Comparison of ENCODE assay signal across 9 cellular contexts in the genomic region with DNA sequence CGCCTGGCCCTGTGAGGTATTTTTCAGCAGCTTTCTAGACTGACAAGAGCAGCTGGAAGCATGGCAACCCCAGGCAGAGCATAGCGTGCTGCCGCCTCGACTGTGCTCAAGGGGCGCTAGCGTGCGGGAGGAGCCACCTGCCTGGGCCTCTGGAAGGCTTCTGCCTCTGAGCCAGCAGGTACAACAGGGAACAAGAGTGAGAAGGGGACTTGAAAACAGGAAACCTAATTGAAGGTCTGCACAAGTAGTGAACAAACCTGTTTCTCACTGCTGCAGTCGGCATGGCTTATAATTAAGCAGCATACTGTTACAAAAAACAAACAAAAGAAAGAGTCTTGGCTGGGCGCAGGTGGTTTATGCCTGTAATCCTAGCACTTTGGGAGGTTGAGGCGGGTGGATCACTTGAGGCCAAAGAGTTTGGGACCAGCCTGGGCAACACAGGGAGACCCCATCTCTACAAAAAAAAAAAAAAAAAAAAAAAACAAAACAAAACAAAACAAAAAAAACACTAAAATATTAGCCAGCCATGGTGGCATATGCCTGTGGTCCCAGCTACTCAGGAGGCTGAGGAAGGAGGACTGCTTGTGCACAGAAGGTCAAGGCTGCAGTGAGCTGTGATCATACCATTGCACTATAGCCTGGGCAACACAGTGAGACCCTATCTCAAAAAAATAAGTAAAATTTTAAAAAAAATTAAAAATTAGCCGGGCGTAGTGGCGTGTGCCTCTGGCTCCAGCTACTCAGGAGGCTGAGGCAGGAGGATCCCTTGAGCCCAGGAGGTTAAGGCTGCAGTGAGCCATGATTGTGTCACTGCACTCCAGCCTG. TPM values are rescaled to one million over a fixed set of nuclear protein-coding genes. Genes with fewer than 3 reads are reported as not detected.
DNase-seq lines count a peak whose midpoint lies in the region; ATAC-seq and TF ChIP-seq lines count a peak whose summit lies in the region.
"Had no signal": no experiment of that assay in that cellular context is flagged by ENCODE, and none has a peak within 500 bp of the region (broad histone marks: within the 10 kb centered on the region; RNA-seq: fewer than 3 reads in every experiment).

No MANE protein-coding gene starts in this region.

- intact Hi-C loops in activated B cell treated with CpG ODN at 0.5 μM for 24 hours (cut with micrococcal nuclease) (loop anchor here (1.0 kb wide), 1 partner anchor 95 kb away; no protein-coding TSS in a partner anchor), mucosa of descending colon (cut with DNase I, micrococcal nuclease) (no loop called here)

- no peaks in the 10 kb centered on the region for H3K27me3 Mint-ChIP-seq in activated B cell treated with CpG ODN at 0.5 μM for 24 hours
- H3K27me3 Mint-ChIP-seq: stimulated activated naive CD8-positive, alpha-beta T cell treated with anti-CD3 and anti-CD28 coated beads, Interleukin-15, Interleukin-2, amounts not matched to agents 100 ng/mL and 50 ng/mL, for 24 hours had no signal

- H3K4me3 ChIP-seq in GM06990 (replicated peaks; ENCODE audit: low read depth, low read length) (no peak overlapping the region), mucosa of descending colon (no peak overlapping the region)

- no peaks in the 10 kb centered on the region for H3K9me3 Mint-ChIP-seq in activated B cell treated with CpG ODN at 0.5 μM for 24 hours
- H3K9me3 Mint-ChIP-seq: stimulated activated naive CD8-positive, alpha-beta T cell treated with anti-CD3 and anti-CD28 coated beads, Interleukin-15, Interleukin-2, amounts not matched to agents 100 ng/mL and 50 ng/mL, for 24 hours had no signal

- no peaks in the 10 kb centered on the region for H3K36me3 ChIP-seq in GM06990 (ENCODE audit: control insufficient read depth, insufficient read depth, low read length)
- no peaks in the 10 kb centered on the region for H3K36me3 ChIP-seq in mucosa of descending colon (ENCODE audit: low read depth)

- no peaks in the 10 kb centered on the region for H3K9me3 ChIP-seq in mucosa of descending colon

- no peaks in the 10 kb centered on the region for H3K4me1 ChIP-seq in mucosa of descending colon (ENCODE audit: low read depth)

- CTCF ChIA-PET in activated B cell treated with CpG ODN at 0.5 μM for 24 hours (lab: Charles Lee): interaction anchor here (1.5 kb wide), 1 partner anchor 73 kb away, joined by 3 read pairs; no protein-coding TSS in a partner anchor

- ATAC-seq in activated B cell treated with CpG ODN at 0.5 μM for 24 hours (ENCODE audit: low read depth) (peak; percentile 50), mucosa of descending colon (peak; percentile 95), HG03045 (IDR thresholded peaks at IDR 0.05; ENCODE audit: unreplicated experiment) (no peak), HG03097 (IDR thresholded peaks at IDR 0.05; ENCODE audit: low FRiP score, unreplicated experiment) (no peak), GM18868 (IDR thresholded peaks at IDR 0.05; ENCODE audit: unreplicated experiment) (no peak)

- no peak overlapping the region for H3K27ac Mint-ChIP-seq in activated B cell treated with CpG ODN at 0.5 μM for 24 hours
- H3K27ac Mint-ChIP-seq: stimulated activated naive CD8-positive, alpha-beta T cell treated with anti-CD3 and anti-CD28 coated beads, Interleukin-15, Interleukin-2, amounts not matched to agents 100 ng/mL and 50 ng/mL, for 24 hours had no signal

- no peak overlapping the region for H3K4me3 Mint-ChIP-seq in activated B cell treated with CpG ODN at 0.5 μM for 24 hours
- H3K4me3 Mint-ChIP-seq: stimulated activated naive CD8-positive, alpha-beta T cell treated with anti-CD3 and anti-CD28 coated beads, Interleukin-15, Interleukin-2, amounts not matched to agents 100 ng/mL and 50 ng/mL, for 24 hours had no signal

- peaks cover 3% of the 10 kb centered on the region for H3K4me1 Mint-ChIP-seq in activated B cell treated with CpG ODN at 0.5 μM for 24 hours

- H3K36me3 Mint-ChIP-seq in activated B cell treated with CpG ODN at 0.5 μM for 24 hours (ENCODE audit: low read depth): no peaks in the 10 kb centered on the region

- peak; percentile 71 for TF ChIP-seq CTCF in GM06990 (IDR thresholded peaks at IDR 0.05; ENCODE audit: insufficient read depth, low read length, poor library complexity, severe bottlenecking)
- TF ChIP-seq CTCF in activated B cell treated with CpG ODN at 0.5 μM for 24 hours (IDR thresholded peaks at IDR 0.05): no peak
- peak; percentile 44 for TF ChIP-seq CTCF in mucosa of descending colon (IDR thresholded peaks at IDR 0.05)

- POLR2A ChIA-PET in activated B cell treated with CpG ODN at 0.5 μM for 24 hours (lab: Charles Lee): interaction anchor here (0.7 kb wide), 1 partner anchor 115 kb away, joined by 3 read pairs; no protein-coding TSS in a partner anchor

- no peaks in the 10 kb centered on the region for H3K27me3 ChIP-seq in GM06990 (replicated peaks; ENCODE audit: control insufficient read depth, insufficient read depth, low read length)

- peak; percentile 28 for DNase-seq in GM06990 (ENCODE audit: extremely low read depth, insufficient read length)
- peak; percentile 56 for DNase-seq in NCI-H1105 treated with DMSO at 0.1 percent for 48 hours (lab: John Stamatoyannopoulos, UW)
- DNase-seq in activated B cell treated with CpG ODN at 0.5 μM for 24 hours: no peak
- DNase-seq in mucosa of descending colon: peak; percentile 69 to 83 (median 71)
- no peak for DNase-seq in hepatic stellate cell (ENCODE audit: low spot score)

RNA-seq across cellular contexts. Expression of a gene that starts 12.6 kb away (rescaled TPM):
- 30.6 and 33.6 TPM in 2 replicates for total RNA-seq in activated B cell treated with CpG ODN at 0.5 μM for 24 hours
- total RNA-seq in mucosa of descending colon: 10 to 100 TPM; 18.7 to 27.6 (median 27.3) TPM

Comparison
In these comparisons a context has a peak if more than half of its experiments do, and no peak if none do; other contexts are left out.
1. DNase-seq: peak in GM06990 (single experiment), NCI-H1105 treated with DMSO at 0.1 percent for 48 hours (single experiment) and mucosa of descending colon (3 of 3); none in activated B cell treated with CpG ODN at 0.5 μM for 24 hours (single experiment) and hepatic stellate cell (single experiment).
2. ATAC-seq: peak in activated B cell treated with CpG ODN at 0.5 μM for 24 hours (single experiment) and mucosa of descending colon (single experiment); none in HG03045 (single experiment), HG03097 (single experiment) and GM18868 (single experiment).